ENCODE assay signal across 24 cellular contexts in genomic region chr10:106320876-106321275, GRCh38.
"Had no signal": no experiment of that assay in that cellular context is flagged by ENCODE, and none has a peak within 500 bp of the region (broad histone marks: within the 10 kb centered on the region; RNA-seq: fewer than 3 reads in every experiment).

No MANE protein-coding gene starts in this region.

- H3K9me3 ChIP-seq: colonic mucosa, esophagus muscularis mucosa, gastrocnemius medialis, gastroesophageal sphincter had no signal

- ATAC-seq: effector memory CD8-positive, alpha-beta T cell; esophagus mucosa; foreskin keratinocyte; gastrocnemius medialis; gastroesophageal sphincter had no signal

- H3K27me3 ChIP-seq: colonic mucosa, dorsolateral prefrontal cortex, esophagus muscularis mucosa, esophagus squamous epithelium, gastrocnemius medialis, gastroesophageal sphincter, heart left ventricle had no signal

- H3K27ac ChIP-seq: colonic mucosa, coronary artery, dorsolateral prefrontal cortex, epithelial cell of prostate, esophagus muscularis mucosa, esophagus squamous epithelium, foreskin keratinocyte, gastrocnemius medialis, gastroesophageal sphincter, heart left ventricle had no signal

- H3K4me1 Mint-ChIP-seq: endodermal cell had no signal

- H3K4me1 ChIP-seq: colonic mucosa, esophagus muscularis mucosa, esophagus squamous epithelium, foreskin keratinocyte, gastrocnemius medialis, gastroesophageal sphincter, heart left ventricle had no signal

- H3K27ac Mint-ChIP-seq: dendritic cell treated with granulocyte-macrophage colony-stimulating factor and Interleukin-4, amounts not matched to agents 40 ng/mL and 50 ng/mL, for 4 days; effector memory CD8-positive, alpha-beta T cell; endodermal cell had no signal

- H3K27me3 Mint-ChIP-seq: dendritic cell treated with granulocyte-macrophage colony-stimulating factor and Interleukin-4, amounts not matched to agents 40 ng/mL and 50 ng/mL, for 4 days; effector memory CD8-positive, alpha-beta T cell had no signal

- DNase-seq: colonic mucosa; cortex of kidney; dermis blood vessel endothelial cell; dorsolateral prefrontal cortex; effector CD4-positive, alpha-beta T cell; effector CD8-positive, alpha-beta T cell; effector memory CD4-positive, alpha-beta T cell; effector memory CD8-positive, alpha-beta T cell; endodermal cell; erythroblast; esophagus squamous epithelium; foreskin fibroblast; foreskin keratinocyte; foreskin melanocyte; gastrocnemius medialis; glutamatergic neuron; head of caudate nucleus had no signal

- H3K36me3 ChIP-seq: colonic mucosa, esophagus muscularis mucosa, esophagus squamous epithelium, gastrocnemius medialis, gastroesophageal sphincter, heart left ventricle had no signal

- H3K4me3 Mint-ChIP-seq: dendritic cell treated with granulocyte-macrophage colony-stimulating factor and Interleukin-4, amounts not matched to agents 40 ng/mL and 50 ng/mL, for 4 days; effector memory CD8-positive, alpha-beta T cell; endodermal cell had no signal

- H3K4me3 ChIP-seq: colonic mucosa, coronary artery, dorsolateral prefrontal cortex, esophagus muscularis mucosa, esophagus squamous epithelium, gastrocnemius medialis, gastroesophageal sphincter, heart left ventricle had no signal
